Comparison of ENCODE assay signal across 8 cellular contexts in the genomic region with DNA sequence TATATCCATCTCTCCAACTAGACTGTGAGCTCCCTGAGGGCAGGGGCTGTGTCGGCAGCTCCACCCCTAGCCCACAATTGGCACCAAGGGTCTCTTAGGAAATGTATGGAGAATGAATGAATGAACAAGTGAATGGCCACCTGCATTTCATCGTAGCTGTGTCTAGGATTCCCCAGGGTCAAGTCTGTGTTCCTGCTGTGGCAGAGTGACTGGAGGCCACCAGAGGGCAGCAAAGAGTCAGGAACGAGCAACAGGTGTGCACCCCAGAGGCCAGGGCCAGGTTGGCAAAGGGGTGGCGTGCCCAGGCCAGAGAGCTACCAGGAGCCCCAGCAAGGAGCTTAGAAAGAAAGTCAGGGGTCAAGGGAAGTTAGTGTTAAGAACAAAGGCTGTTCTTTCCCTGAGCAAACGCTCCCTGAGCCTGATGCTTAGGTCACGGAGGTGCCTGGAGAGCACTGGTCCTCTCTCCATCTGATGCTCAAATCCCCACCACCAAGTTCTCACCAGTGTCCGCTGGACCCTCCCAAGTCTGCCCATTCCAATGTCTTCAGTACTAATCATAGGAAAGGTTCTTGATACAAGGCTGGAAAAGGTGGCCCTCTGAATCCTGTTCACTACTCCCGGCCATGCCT.
DNase-seq lines count a peak whose midpoint lies in the region; ATAC-seq, FAIRE-seq and TF ChIP-seq lines count a peak whose summit lies in the region.

No MANE protein-coding gene starts in this region.

- no peak for FAIRE-seq in astrocyte (lab: Jason Lieb, UNC)

- no peaks in the 10 kb centered on the region for H3K4me1 Mint-ChIP-seq in astrocyte (ENCODE audit: low read depth, unreplicated experiment)

- peak; percentile 73 for ATAC-seq in GM19351 (IDR thresholded peaks at IDR 0.05; ENCODE audit: unreplicated experiment)
- no peak for ATAC-seq in GM18511 (IDR thresholded peaks at IDR 0.05; ENCODE audit: unreplicated experiment)

- H3K9me3 ChIP-seq in astrocyte (ENCODE audit: insufficient read depth, low read depth, low read length): no peaks in the 10 kb centered on the region

- no peaks in the 10 kb centered on the region for H3K36me3 Mint-ChIP-seq in astrocyte (ENCODE audit: low read depth, unreplicated experiment)

- no peak overlapping the region for H2AFZ ChIP-seq in astrocyte (ENCODE audit: low read depth, low read length)

- DNase-seq in M059J (ENCODE audit: low read depth) (peak; percentile 61), T-helper 2 cell (peak; percentile 28 to 65 (median 54)), astrocyte (ENCODE audit: low read depth) (peak; percentile 12), iPS-NIHi11 (ENCODE audit: low spot score) (peak; percentile 92)
- DNase-seq in stimulated activated CD4-positive, alpha-beta T cell treated with anti-CD3 and anti-CD28 coated beads, Interleukin-15, amount 100 ng/mL, for 24 hours: peak; percentile 85

- no peak overlapping the region for H3K27ac ChIP-seq in C4-2B
- no peak overlapping the region for H3K27ac ChIP-seq in astrocyte (ENCODE audit: low read depth, low read length)

- no peak overlapping the region for H3K27ac Mint-ChIP-seq in astrocyte (ENCODE audit: unreplicated experiment)

- H3K79me2 ChIP-seq in astrocyte (ENCODE audit: insufficient read depth, low read length): no peaks in the 10 kb centered on the region

- no peak overlapping the region for H3K4me3 Mint-ChIP-seq in astrocyte (ENCODE audit: unreplicated experiment)

- no peaks in the 10 kb centered on the region for H3K4me1 ChIP-seq in astrocyte (ENCODE audit: insufficient read depth, low read length)

- TF ChIP-seq CTCF in C4-2B (conservative IDR thresholded peaks at IDR 0.05) (peak; percentile 95), astrocyte (IDR thresholded peaks at IDR 0.05; ENCODE audit: insufficient read depth, low read depth, low read length) (peak; percentile 79)

- no peak overlapping the region for H3K4me2 ChIP-seq in astrocyte (ENCODE audit: low read length)

- H3K27me3 Mint-ChIP-seq in astrocyte (ENCODE audit: low read depth, unreplicated experiment): peaks cover 89% of the 10 kb centered on the region

- H3K27me3 ChIP-seq in astrocyte (ENCODE audit: insufficient read depth, low read length): peaks cover 41% of the 10 kb centered on the region

- H3K9me3 Mint-ChIP-seq in astrocyte (ENCODE audit: unreplicated experiment): peaks cover 6% of the 10 kb centered on the region

- no peak overlapping the region for H3K9ac ChIP-seq in astrocyte (ENCODE audit: low read length)

- H4K20me1 ChIP-seq in astrocyte (ENCODE audit: insufficient read depth, low read length): no peaks in the 10 kb centered on the region

- H3K4me3 ChIP-seq in astrocyte (ENCODE audit: insufficient read depth, low read depth, low read length): no peak overlapping the region

- no peaks in the 10 kb centered on the region for H3K36me3 ChIP-seq in astrocyte (ENCODE audit: insufficient read depth, low read length)

Comparison
In these comparisons a context has a peak if more than half of its experiments do, and no peak if none do; other contexts are left out.
1. DNase-seq: peak in every context shown above with its lines; median percentile 92 in iPS-NIHi11; 85 in stimulated activated CD4-positive, alpha-beta T cell treated with anti-CD3 and anti-CD28 coated beads, Interleukin-15, amount 100 ng/mL, for 24 hours; 61 in M059J; 54 in T-helper 2 cell; 12 in astrocyte.